Comparison of ENCODE assay signal across 1 cellular context in the genomic region with DNA sequence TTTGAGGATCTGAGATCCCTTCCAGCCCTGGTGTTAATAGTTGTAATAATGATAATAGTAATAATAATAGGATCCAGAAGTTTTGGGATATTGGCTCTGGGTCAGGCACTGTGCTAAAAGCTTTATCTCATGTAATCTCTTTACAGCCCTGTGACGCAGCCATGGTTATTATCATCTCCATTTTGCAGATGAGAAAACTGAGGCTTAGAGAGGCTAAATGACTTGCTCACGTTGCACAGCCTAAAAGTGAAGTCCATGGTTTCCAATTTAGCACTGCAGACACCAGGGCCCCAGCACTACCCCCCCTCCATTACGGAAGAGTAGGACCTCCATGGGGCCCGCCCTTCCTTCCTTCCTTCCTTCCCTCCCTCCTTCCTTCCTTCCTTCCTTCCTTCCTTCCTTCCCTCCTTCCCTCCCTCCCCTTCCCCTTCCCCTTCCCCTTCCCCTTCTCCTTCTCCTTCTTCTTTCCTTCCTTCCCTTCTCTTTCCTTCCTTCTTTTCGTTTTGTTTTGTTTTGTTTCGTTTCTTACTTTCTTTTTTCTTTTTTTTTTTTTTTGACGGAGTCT.
TF ChIP-seq lines count a peak whose summit lies in the region.

No MANE protein-coding gene starts in this region.

TF ChIP-seq in K562, 482 proteins besides CTCF, POLR2A, EP300 and RAD21 (continued from another document):
- TF ChIP-seq, protein P1, sequence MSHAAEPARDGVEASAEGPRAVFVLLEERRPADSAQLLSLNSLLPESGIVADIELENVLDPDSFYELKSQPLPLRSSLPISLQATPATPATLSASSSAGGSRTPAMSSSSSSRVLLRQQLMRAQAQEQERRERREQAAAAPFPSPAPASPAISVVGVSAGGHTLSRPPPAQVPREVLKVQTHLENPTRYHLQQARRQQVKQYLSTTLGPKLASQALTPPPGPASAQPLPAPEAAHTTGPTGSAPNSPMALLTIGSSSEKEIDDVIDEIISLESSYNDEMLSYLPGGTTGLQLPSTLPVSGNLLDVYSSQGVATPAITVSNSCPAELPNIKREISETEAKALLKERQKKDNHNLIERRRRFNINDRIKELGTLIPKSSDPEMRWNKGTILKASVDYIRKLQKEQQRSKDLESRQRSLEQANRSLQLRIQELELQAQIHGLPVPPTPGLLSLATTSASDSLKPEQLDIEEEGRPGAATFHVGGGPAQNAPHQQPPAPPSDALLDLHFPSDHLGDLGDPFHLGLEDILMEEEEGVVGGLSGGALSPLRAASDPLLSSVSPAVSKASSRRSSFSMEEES (CRISPR knock-in tag; IDR thresholded peaks at IDR 0.05) = no peak
- no peak for TF ChIP-seq JUND (IDR thresholded peaks at IDR 0.05; ENCODE audit: borderline replicate concordance, low read depth, low read length)
- no peak for TF ChIP-seq JUND (tag; IDR thresholded peaks at IDR 0.05; ENCODE audit: borderline replicate concordance, low read depth, low read length)
- no peak for TF ChIP-seq BRD9 (IDR thresholded peaks at IDR 0.05; ENCODE audit: low read depth, partially characterized antibody)
- no peak for TF ChIP-seq ATF1 (CRISPR knock-in tag; IDR thresholded peaks at IDR 0.05)
- TF ChIP-seq ATF1 (tag; IDR thresholded peaks at IDR 0.05) = peak; percentile 25; the same call in 1 of the 2 replicates
- peak; percentile 30 to 45; a peak in 3 of 4 replicates for TF ChIP-seq KDM1A (IDR thresholded peaks at IDR 0.05)
- peak; percentile 62; the same call in 1 of the 2 replicates for TF ChIP-seq ADNP (tag; IDR thresholded peaks at IDR 0.05)
- no peak for TF ChIP-seq RFX5 (IDR thresholded peaks at IDR 0.05; ENCODE audit: low read depth, low read length)
- no peak for TF ChIP-seq DACH1 (IDR thresholded peaks at IDR 0.05; ENCODE audit: partially characterized antibody)
- TF ChIP-seq CXXC5 (CRISPR knock-in tag; IDR thresholded peaks at IDR 0.05) = no peak
- peak; percentile 92 for TF ChIP-seq RBM25 (IDR thresholded peaks at IDR 0.05; ENCODE audit: low read depth, low read length, severe bottlenecking)
- no peak for TF ChIP-seq POLR3A (IDR thresholded peaks at IDR 0.05; ENCODE audit: borderline replicate concordance, extremely low read depth, insufficient read depth, insufficient read length)
- no peak for TF ChIP-seq NCOA6 (IDR thresholded peaks at IDR 0.05)
- TF ChIP-seq, protein P2, sequence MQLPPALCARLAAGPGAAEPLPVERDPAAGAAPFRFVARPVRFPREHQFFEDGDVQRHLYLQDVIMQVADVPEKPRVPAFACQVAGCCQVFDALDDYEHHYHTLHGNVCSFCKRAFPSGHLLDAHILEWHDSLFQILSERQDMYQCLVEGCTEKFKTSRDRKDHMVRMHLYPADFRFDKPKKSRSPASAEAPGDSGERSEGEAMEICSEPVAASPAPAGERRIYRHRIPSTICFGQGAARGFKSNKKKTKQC (CRISPR knock-in tag; IDR thresholded peaks at IDR 0.05) = no peak
- TF ChIP-seq ZNF444 (CRISPR knock-in tag; IDR thresholded peaks at IDR 0.05) = no peak
- peak; percentile 61; the same call in 1 of the 2 replicates for TF ChIP-seq BCOR (IDR thresholded peaks at IDR 0.05)
- no peak for TF ChIP-seq POLR2B (IDR thresholded peaks at IDR 0.05; ENCODE audit: low read depth, partially characterized antibody)
